8 cellular contexts compared by ENCODE assay signal in the genomic region with DNA sequence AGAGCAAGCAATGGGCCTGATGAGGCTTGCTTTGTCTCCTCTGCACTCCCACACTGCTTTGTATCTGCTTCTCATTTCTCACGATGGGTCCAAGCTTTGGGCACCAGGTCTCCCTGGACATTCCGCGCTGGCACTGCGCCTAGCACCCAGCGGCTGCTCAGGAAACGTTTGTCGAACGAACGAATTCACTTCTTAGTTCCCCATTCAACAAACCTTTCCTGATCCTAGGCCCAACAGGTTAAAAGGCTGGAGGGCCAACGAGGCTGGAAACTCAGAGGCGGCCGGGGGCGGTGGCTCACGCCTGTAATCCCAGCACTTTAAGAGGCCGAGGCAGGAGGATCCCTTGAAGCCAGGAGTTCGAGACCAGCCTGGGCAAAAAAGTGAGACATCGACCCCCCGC. TPM values are rescaled to one million over a fixed set of nuclear protein-coding genes. Genes with fewer than 3 reads are reported as not detected.
A peak's percentile ranks its signal among the peaks of the same experiment; 100 is the strongest.
DNase-seq lines count a peak whose midpoint lies in the region; ATAC-seq and TF ChIP-seq lines count a peak whose summit lies in the region.

No MANE protein-coding gene starts in this region.

- no peak for TF ChIP-seq POLR2A in sigmoid colon (IDR thresholded peaks at IDR 0.05)

- H3K9ac ChIP-seq in GM23248 (peak overlapping the region; percentile 93), SK-N-MC (ENCODE audit: insufficient read length) (peak overlapping the region; percentile 90), fibroblast of lung (ENCODE audit: insufficient read depth, low read length) (peak overlapping the region; percentile 89)

- TF ChIP-seq CTCF in fibroblast of lung (conservative IDR thresholded peaks at IDR 0.05 in 1 of 2, IDR thresholded peaks at IDR 0.05 in 1 of 2; ENCODE audit: low read depth in 1 of 2, low read length in 2 of 2): no peak
- TF ChIP-seq CTCF in sigmoid colon (IDR thresholded peaks at IDR 0.05): no peak

- H3K4me3 ChIP-seq in GM23248: peak overlapping the region; percentile 83
- peak overlapping the region; percentile 84 for H3K4me3 ChIP-seq in SK-N-MC
- peak overlapping the region; percentile 67 to 95 (median 78) for H3K4me3 ChIP-seq in fibroblast of lung (replicated peaks in 1 of 4; ENCODE audit: control extremely low read depth in 1 of 4, insufficient read depth in 1 of 4, low read depth in 3 of 4, low read length in 4 of 4)
- H3K4me3 ChIP-seq in sigmoid colon: peak overlapping the region; percentile 85 to 100 (median 91)

- no peak for ATAC-seq in GM18520 (IDR thresholded peaks at IDR 0.05; ENCODE audit: unreplicated experiment)

- intact Hi-C loops in sigmoid colon (cut with DNase I): loop anchor here (10.0 kb wide), 4 partner anchors 379 to 971 kb away; a partner anchor contains a TSS

- H3K4me2 ChIP-seq in GM23248 (ENCODE audit: unreplicated experiment) (peak overlapping the region; percentile 98), fibroblast of lung (ENCODE audit: extremely low read depth, insufficient read depth, low read length) (peak overlapping the region; percentile 99)

- in situ Hi-C loops in GM23248 (cut with MboI): loop anchor here (25.0 kb wide), 1 partner anchor 753 kb away; no protein-coding TSS in a partner anchor
- in situ Hi-C loops in KBM-7 (cut with MboI; ENCODE audit: low pct_unique_long_range_greater_than_20kb, low sequenced_read_pairs): no loop called here

- H3K9me3 ChIP-seq in GM23248 (ENCODE audit: low read depth) (no peaks in the 10 kb centered on the region), SK-N-MC (ENCODE audit: low read depth, low read length) (no peaks in the 10 kb centered on the region), fibroblast of lung (ENCODE audit: control insufficient read depth, insufficient read depth, low read depth, low read length) (no peaks in the 10 kb centered on the region), sigmoid colon (no peaks in the 10 kb centered on the region)

- H3K27me3 ChIP-seq in GM23248 (replicated peaks; ENCODE audit: insufficient read depth) (no peaks in the 10 kb centered on the region), fibroblast of lung (ENCODE audit: control insufficient read depth, insufficient read depth, low read length) (no peaks in the 10 kb centered on the region), sigmoid colon (no peaks in the 10 kb centered on the region)

- H3K9me2 ChIP-seq in GM23248 (ENCODE audit: insufficient read depth): no peaks in the 10 kb centered on the region

- H2AFZ ChIP-seq in GM23248 (peak overlapping the region; percentile 65), fibroblast of lung (ENCODE audit: low read length) (peak overlapping the region; percentile 26)

- WGBS in GM23248 (ENCODE audit: low coverage in 1 of 2, low lambda C conversion rate in 2 of 2, missing lambda C conversion rate in 2 of 2), 2 experiments: 0 to 3% methylated on average over 16 to 18 of the region's 18 CpGs
- 0 to 1% methylated on average over 18 of the region's 18 CpGs for whole genome bisulfite sequencing in sigmoid colon, 2 donors

- H3F3A ChIP-seq in GM23248 (ENCODE audit: insufficient read depth): peaks cover 38% of the 10 kb centered on the region

- DNase-seq in GM23248: peak; percentile 58
- no peak for DNase-seq in SK-N-MC (ENCODE audit: low read depth, low spot score)
- no peak for DNase-seq in fibroblast of lung (ENCODE audit: low read depth in 2 of 2)
- no peak for DNase-seq in sigmoid colon
- DNase-seq in midbrain (lab: John Stamatoyannopoulos, UW): no peak
- DNase-seq in KBM-7: no peak
- DNase-seq in stimulated activated naive CD4-positive, alpha-beta T cell treated with Interleukin-2 at 50 U/mL for 16 hours (lab: John Stamatoyannopoulos, UW): no peak

- TF ChIP-seq EP300 in sigmoid colon (IDR thresholded peaks at IDR 0.05): no peak

- H3K36me3 ChIP-seq in GM23248 (ENCODE audit: low read depth) (no peaks in the 10 kb centered on the region; the same call in 1 of the 2 replicates), SK-N-MC (ENCODE audit: insufficient read depth, low read length) (peaks cover 36% of the 10 kb centered on the region), fibroblast of lung (ENCODE audit: control insufficient read depth, insufficient read depth, low read length) (no peaks in the 10 kb centered on the region), sigmoid colon (peaks cover 0 to 16% (median 0%) of the 10 kb centered on the region in 4 donors)

- H3K27ac ChIP-seq in GM23248: peak overlapping the region; percentile 87
- peak overlapping the region; percentile 86 for H3K27ac ChIP-seq in SK-N-MC
- H3K27ac ChIP-seq in fibroblast of lung (ENCODE audit: insufficient read depth, low read length): peak overlapping the region; percentile 81
- H3K27ac ChIP-seq in sigmoid colon: peak overlapping the region; percentile 82 to 91 (median 87)

- peaks cover 54% of the 10 kb centered on the region for H3K4me1 ChIP-seq in GM23248 (ENCODE audit: insufficient read depth)
- peaks cover 14% of the 10 kb centered on the region for H3K4me1 ChIP-seq in fibroblast of lung (ENCODE audit: control insufficient read depth, extremely low read depth, insufficient read depth, low read length)
- H3K4me1 ChIP-seq in sigmoid colon: peaks cover 0 to 58% (median 50%) of the 10 kb centered on the region in 4 donors

- H3K79me2 ChIP-seq in GM23248 (ENCODE audit: insufficient read depth) (peaks cover 91% of the 10 kb centered on the region), fibroblast of lung (ENCODE audit: control insufficient read depth, insufficient read depth, low read length) (peaks cover 84% of the 10 kb centered on the region)

- H4K20me1 ChIP-seq in GM23248 (ENCODE audit: insufficient read depth): peaks cover 11% of the 10 kb centered on the region; the same call in 1 of the 2 replicates
- no peaks in the 10 kb centered on the region for H4K20me1 ChIP-seq in fibroblast of lung (ENCODE audit: control insufficient read depth, extremely low read depth, insufficient read depth, low read length)

RNA-seq across cellular contexts. Expression of a gene that starts 1.0 kb away (rescaled TPM):
- total RNA-seq in GM23248 (2014; rRNA removed; shearing (Covaris generic)): 38.6 and 46.0 TPM in 2 replicates
- polyA plus RNA-seq in GM23248 (2016; fragmentation: Nextera tagmentation; extraction: Ambion mirVana) (48.7 and 48.9 TPM in 2 replicates), fibroblast of lung (47.6 and 53.5 TPM in 2 replicates), sigmoid colon (10 to 100 TPM; 45.7 to 97.1 (median 76.9) TPM)
- total RNA-seq in fibroblast of lung (28.4 and 28.5 TPM in 2 replicates), sigmoid colon (10 to 100 TPM; 30.5 to 61.4 (median 44.3) TPM)
- polyA plus RNA-seq in fibroblast of lung (2012): 38.1 and 43.4 TPM in 2 replicates
- polyA minus RNA-seq in fibroblast of lung (ENCODE audit: low replicate concordance): 3.4 and 8.7 TPM in 2 replicates

RNA-seq across cellular contexts. Expression of a gene that starts 17.4 kb away (rescaled TPM):
- 3.8 and 4.8 TPM in 2 replicates for total RNA-seq in GM23248 (2014; rRNA removed; shearing (Covaris generic))
- polyA plus RNA-seq in GM23248 (2016; fragmentation: Nextera tagmentation; extraction: Ambion mirVana): 1.2 TPM in 2 replicates
- 15.9 and 24.1 TPM in 2 replicates for total RNA-seq in fibroblast of lung
- polyA plus RNA-seq in fibroblast of lung: 4.9 and 8.7 TPM in 2 replicates
- polyA plus RNA-seq in fibroblast of lung (2012): 5.8 and 7.4 TPM in 2 replicates
- polyA minus RNA-seq in fibroblast of lung (ENCODE audit: low replicate concordance): 15.2 and 31.5 TPM in 2 replicates
- total RNA-seq in sigmoid colon: 10 to 100 TPM in 2 of 4 donors, 1 to 10 TPM in 2; 5.6 to 11.8 (median 9.9) TPM
- 1 to 10 TPM in 2 of 3 donors, under 1 TPM in 1; 0.69 to 6.3 (median 1.8) TPM for polyA plus RNA-seq in sigmoid colon
